ENCODE assay signal across 1 cellular context in the genomic region with DNA sequence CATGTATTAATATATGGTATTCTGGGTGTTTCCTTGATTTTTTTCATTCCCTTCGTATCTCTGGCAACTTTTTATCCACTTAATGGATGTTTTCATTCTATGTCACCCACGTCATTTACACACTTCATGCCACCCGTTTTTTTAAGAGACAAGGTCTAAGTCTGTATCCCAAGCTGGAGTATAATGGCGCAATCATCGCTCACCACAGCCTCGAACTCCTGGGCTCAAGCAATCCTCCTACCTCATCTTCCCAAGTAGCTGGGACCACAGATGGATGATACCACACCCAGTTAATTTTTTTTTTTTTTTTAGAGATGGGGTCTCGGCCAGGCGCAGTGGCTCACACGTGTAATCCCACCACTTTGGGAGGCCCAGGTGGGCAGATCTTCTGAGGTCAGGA.
TF ChIP-seq lines count a peak whose summit lies in the region.

No MANE protein-coding gene starts in this region.

TF ChIP-seq in IMR-90, 13 proteins besides CTCF, POLR2A, EP300 and RAD21:
- TF ChIP-seq MAZ (IDR thresholded peaks at IDR 0.05; ENCODE audit: borderline replicate concordance, low read depth, low read length) (no peak), CEBPB (IDR thresholded peaks at IDR 0.05; ENCODE audit: low read depth, low read length) (peak; percentile 43), NFE2L2 (IDR thresholded peaks at IDR 0.05; ENCODE audit: low read depth, low read length) (no peak), SMC3 (IDR thresholded peaks at IDR 0.05; ENCODE audit: low read depth, low read length) (no peak), BHLHE40 (IDR thresholded peaks at IDR 0.05; ENCODE audit: low read depth, low read length) (no peak)
- TF ChIP-seq, protein P1, sequence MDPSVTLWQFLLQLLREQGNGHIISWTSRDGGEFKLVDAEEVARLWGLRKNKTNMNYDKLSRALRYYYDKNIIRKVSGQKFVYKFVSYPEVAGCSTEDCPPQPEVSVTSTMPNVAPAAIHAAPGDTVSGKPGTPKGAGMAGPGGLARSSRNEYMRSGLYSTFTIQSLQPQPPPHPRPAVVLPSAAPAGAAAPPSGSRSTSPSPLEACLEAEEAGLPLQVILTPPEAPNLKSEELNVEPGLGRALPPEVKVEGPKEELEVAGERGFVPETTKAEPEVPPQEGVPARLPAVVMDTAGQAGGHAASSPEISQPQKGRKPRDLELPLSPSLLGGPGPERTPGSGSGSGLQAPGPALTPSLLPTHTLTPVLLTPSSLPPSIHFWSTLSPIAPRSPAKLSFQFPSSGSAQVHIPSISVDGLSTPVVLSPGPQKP (IDR thresholded peaks at IDR 0.05; ENCODE audit: borderline replicate concordance, low read depth, low read length) = no peak
